In the genomic region with DNA sequence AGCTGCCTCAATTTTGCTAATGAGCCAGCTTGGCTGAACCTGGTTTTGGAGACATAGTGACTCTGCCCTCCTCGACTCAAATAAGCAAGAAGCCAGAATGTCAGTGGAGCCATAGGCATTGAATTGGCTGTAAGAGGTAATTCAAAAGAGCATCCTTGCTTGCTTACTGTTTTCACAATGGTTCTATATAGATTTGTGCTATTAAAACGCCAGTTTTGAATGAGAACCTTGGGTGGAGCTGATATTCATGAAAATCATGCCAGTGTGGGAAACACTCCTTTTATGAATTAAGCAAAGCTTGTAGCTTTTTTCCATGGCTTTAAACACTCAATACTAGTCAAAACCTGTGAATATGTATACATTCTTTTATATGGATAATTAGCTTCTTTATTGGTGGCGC, we compare ENCODE assay signal across 19 cellular contexts.
DNase-seq lines count a peak whose midpoint lies in the region; ATAC-seq and TF ChIP-seq lines count a peak whose summit lies in the region.
"Had no signal": no experiment of that assay in that cellular context is flagged by ENCODE, and none has a peak within 500 bp of the region (broad histone marks: within the 10 kb centered on the region; RNA-seq: fewer than 3 reads in every experiment).

No MANE protein-coding gene starts in this region.

- no peaks in the 10 kb centered on the region for H3K4me1 ChIP-seq in OCI-LY7 (ENCODE audit: insufficient read depth, low read length, poor library complexity, severe bottlenecking)
- H3K4me1 ChIP-seq in naive thymus-derived CD4-positive, alpha-beta T cell (ENCODE audit: control insufficient read depth in 2 of 2, insufficient read depth in 2 of 2, low read length in 2 of 2): no peaks in the 10 kb centered on the region
- H3K4me1 ChIP-seq: Caco-2 had no signal

- TF ChIP-seq CTCF in OCI-LY7 (conservative IDR thresholded peaks at IDR 0.05; ENCODE audit: low read length): no peak

- H4K20me1 ChIP-seq in OCI-LY7 (ENCODE audit: insufficient read depth, low read length): no peaks in the 10 kb centered on the region

- H3K27me3 ChIP-seq in naive thymus-derived CD4-positive, alpha-beta T cell (ENCODE audit: control insufficient read depth in 2 of 2, insufficient read depth in 2 of 2, low read length in 2 of 2): no peaks in the 10 kb centered on the region

- no peaks in the 10 kb centered on the region for H3K9me3 ChIP-seq in OCI-LY7 (ENCODE audit: low read length)
- H3K9me3 ChIP-seq in naive thymus-derived CD4-positive, alpha-beta T cell (ENCODE audit: control insufficient read depth in 2 of 3, low read length in 3 of 3): no peaks in the 10 kb centered on the region
- H3K9me3 ChIP-seq: Caco-2, SK-N-SH had no signal

- ATAC-seq in naive thymus-derived CD4-positive, alpha-beta T cell: no peak
- ATAC-seq: CD8-positive, alpha-beta T cell; PC-3 had no signal

- H3K36me3 ChIP-seq in OCI-LY7 (ENCODE audit: insufficient read depth, low read length): no peaks in the 10 kb centered on the region
- no peaks in the 10 kb centered on the region for H3K36me3 ChIP-seq in naive thymus-derived CD4-positive, alpha-beta T cell (ENCODE audit: control insufficient read depth in 2 of 3, insufficient read depth in 3 of 3, low read length in 3 of 3)

- DNase-seq in NCI-H2227 (lab: John Stamatoyannopoulos, UW; ENCODE audit: unreplicated experiment) (peak; percentile 16), NCI-H2227 treated with DMSO at 0.1 percent for 48 hours (lab: John Stamatoyannopoulos, UW) (no peak), NCI-H1048 (lab: John Stamatoyannopoulos, UW) (peak; percentile 96), NCI-H146 treated with DMSO at 0.1 percent for 48 hours (lab: John Stamatoyannopoulos, UW; ENCODE audit: unreplicated experiment) (peak; percentile 24), NCI-H526 treated with DMSO at 0.1 percent for 48 hours (lab: John Stamatoyannopoulos, UW) (peak; percentile 98), OCI-LY7 (ENCODE audit: low spot score) (no peak)
- no peak for DNase-seq in naive thymus-derived CD4-positive, alpha-beta T cell
- DNase-seq: Caco-2; CD8-positive, alpha-beta T cell; DMS79 treated with DMSO at 0.1 percent for 48 hours; GF-D8; NCI-H2107; PC-3; SK-N-SH; SW 1271; T-helper 9 cell had no signal

- H3K79me2 ChIP-seq in OCI-LY7 (ENCODE audit: insufficient read depth, low read depth, low read length): no peaks in the 10 kb centered on the region

- H3K27ac Mint-ChIP-seq in naive thymus-derived CD4-positive, alpha-beta T cell: no peak overlapping the region
- H3K27ac Mint-ChIP-seq: B cell; CD8-positive, alpha-beta T cell; T-helper 1 cell treated with Interleukin-12 subunit alpha and Interleukin-12 subunit beta and Interleukin-4 antibody, amounts not matched to agents 30 μg/mL and 1 μg/mL, for 36 hours had no signal

- H3K4me3 ChIP-seq in OCI-LY7 (ENCODE audit: low read depth, low read length, poor library complexity, severe bottlenecking): no peak overlapping the region
- no peak overlapping the region for H3K4me3 ChIP-seq in naive thymus-derived CD4-positive, alpha-beta T cell (ENCODE audit: low read length)

- no peaks in the 10 kb centered on the region for H3K9me3 Mint-ChIP-seq in naive thymus-derived CD4-positive, alpha-beta T cell
- H3K9me3 Mint-ChIP-seq: CD8-positive, alpha-beta T cell; T-helper 1 cell treated with Interleukin-12 subunit alpha and Interleukin-12 subunit beta and Interleukin-4 antibody, amounts not matched to agents 30 μg/mL and 1 μg/mL, for 36 hours had no signal

- H3K9me2 ChIP-seq in OCI-LY7 (ENCODE audit: insufficient read depth, low read length): no peaks in the 10 kb centered on the region
- H3K9me2 ChIP-seq: SK-N-SH had no signal

- no peak overlapping the region for H3K4me3 Mint-ChIP-seq in naive thymus-derived CD4-positive, alpha-beta T cell
- H3K4me3 Mint-ChIP-seq: B cell; CD8-positive, alpha-beta T cell; T-helper 1 cell treated with Interleukin-12 subunit alpha and Interleukin-12 subunit beta and Interleukin-4 antibody, amounts not matched to agents 30 μg/mL and 1 μg/mL, for 36 hours had no signal

- intact Hi-C loops in OCI-LY7 (cut with micrococcal nuclease; ENCODE audit: unreplicated experiment): no loop called here
- intact Hi-C loops in naive thymus-derived CD4-positive, alpha-beta T cell (cut with micrococcal nuclease): no loop called here

- no TSS peak for BruUV-seq in OCI-LY7 (replicated peaks; lab: Mats Ljungman, UMichigan)

- peaks cover 30 to 38% (median 36%) of the 10 kb centered on the region in 5 donors for H3K27me3 Mint-ChIP-seq in naive thymus-derived CD4-positive, alpha-beta T cell

- H2AFZ ChIP-seq in OCI-LY7 (ENCODE audit: low read length): no peak overlapping the region

- POLR2A ChIA-PET in OCI-LY7 (lab: Charles Lee): interaction anchor here (0.6 kb wide), 1 partner anchor 31 kb away, joined by 3 read pairs; no protein-coding TSS in a partner anchor
- POLR2A ChIA-PET in naive thymus-derived CD4-positive, alpha-beta T cell (lab: Charles Lee): no interaction called here

- no peaks in the 10 kb centered on the region for H3K4me1 Mint-ChIP-seq in naive thymus-derived CD4-positive, alpha-beta T cell
- H3K4me1 Mint-ChIP-seq: B cell had no signal

- H3K36me3 Mint-ChIP-seq in naive thymus-derived CD4-positive, alpha-beta T cell: no peaks in the 10 kb centered on the region
- H3K36me3 Mint-ChIP-seq: CD8-positive, alpha-beta T cell had no signal

- CTCF ChIA-PET in OCI-LY7 (lab: Charles Lee; ENCODE audit: unreplicated experiment): no interaction called here
- CTCF ChIA-PET in naive thymus-derived CD4-positive, alpha-beta T cell (lab: Charles Lee): interaction anchor here (0.6 kb wide), 1 partner anchor 1603 kb away, joined by 3 read pairs; no protein-coding TSS in a partner anchor

- H3K27ac ChIP-seq in OCI-LY7 (ENCODE audit: low read depth, low read length, poor library complexity, severe bottlenecking): no peak overlapping the region
- no peak overlapping the region for H3K27ac ChIP-seq in naive thymus-derived CD4-positive, alpha-beta T cell (ENCODE audit: low read depth, low read length)
- H3K27ac ChIP-seq: C4-2B had no signal

- no peak overlapping the region for H3K4me2 ChIP-seq in OCI-LY7 (ENCODE audit: low read length)
- H3K4me2 ChIP-seq: SK-N-SH had no signal

Comparison
In these comparisons a context has a peak if more than half of its experiments do, and no peak if none do; other contexts are left out.
1. DNase-seq: peak in NCI-H2227 (single experiment), NCI-H1048 (single experiment), NCI-H146 treated with DMSO at 0.1 percent for 48 hours (single experiment) and NCI-H526 treated with DMSO at 0.1 percent for 48 hours (single experiment); none in NCI-H2227 treated with DMSO at 0.1 percent for 48 hours (single experiment), OCI-LY7 (single experiment) and naive thymus-derived CD4-positive, alpha-beta T cell (0 of 9).